18 cellular contexts compared by ENCODE assay signal in genomic region chr3:136844726-136845125, GRCh38. TPM values are rescaled to one million over a fixed set of nuclear protein-coding genes. Genes with fewer than 3 reads are reported as not detected.
DNase-seq lines count a peak whose midpoint lies in the region; ATAC-seq and TF ChIP-seq lines count a peak whose summit lies in the region.
"Had no signal": no experiment of that assay in that cellular context is flagged by ENCODE, and none has a peak within 500 bp of the region (broad histone marks: within the 10 kb centered on the region; RNA-seq: fewer than 3 reads in every experiment).

No MANE protein-coding gene starts in this region.

- ATAC-seq in HG03469 (IDR thresholded peaks at IDR 0.05; ENCODE audit: unreplicated experiment): no peak
- ATAC-seq: A549 had no signal

- H3K9me3 ChIP-seq in A673 (ENCODE audit: low read depth, low read length, poor library complexity, severe bottlenecking) (no peaks in the 10 kb centered on the region), vagina (no peaks in the 10 kb centered on the region)
- H3K9me3 ChIP-seq: A549 had no signal

- H3K4me1 ChIP-seq in A673 (ENCODE audit: insufficient read depth, low read length, poor library complexity, severe bottlenecking): peaks cover 29% of the 10 kb centered on the region
- peaks cover 5% of the 10 kb centered on the region for H3K4me1 ChIP-seq in vagina

- no peaks in the 10 kb centered on the region for H3K27me3 ChIP-seq in A673 (replicated peaks; ENCODE audit: insufficient read depth, low read depth, low read length, poor library complexity)
- no peaks in the 10 kb centered on the region for H3K27me3 ChIP-seq in vagina

- TF ChIP-seq POLR2A in vagina (IDR thresholded peaks at IDR 0.05): no peak

- H3K4me3 Mint-ChIP-seq in HFFc6: no peak overlapping the region
- no peak overlapping the region for H3K4me3 Mint-ChIP-seq in endothelial cell (ENCODE audit: unreplicated experiment)
- H3K4me3 Mint-ChIP-seq: CD4-positive, alpha-beta memory T cell had no signal

- H3K4me1 Mint-ChIP-seq in HFFc6 (ENCODE audit: low read depth) (peaks cover 28% of the 10 kb centered on the region), endothelial cell (ENCODE audit: unreplicated experiment) (peaks cover 20% of the 10 kb centered on the region)

- peaks cover 22% of the 10 kb centered on the region for H3K36me3 Mint-ChIP-seq in HFFc6 (ENCODE audit: low read depth)
- H3K36me3 Mint-ChIP-seq in endothelial cell (ENCODE audit: low read depth, unreplicated experiment): peaks cover 17% of the 10 kb centered on the region

- H3K9me3 Mint-ChIP-seq in HFFc6: no peaks in the 10 kb centered on the region
- H3K9me3 Mint-ChIP-seq in endothelial cell (ENCODE audit: unreplicated experiment): no peaks in the 10 kb centered on the region
- H3K9me3 Mint-ChIP-seq: CD4-positive, alpha-beta memory T cell had no signal

- peak overlapping the region; percentile 48 for H3K27ac ChIP-seq in A673 (ENCODE audit: low read depth, low read length, poor library complexity, severe bottlenecking)
- H3K27ac ChIP-seq in vagina: no peak overlapping the region
- H3K27ac ChIP-seq: A549, GM23248 had no signal

- no TSS peak for BruUV-seq in A673 (replicated peaks; lab: Mats Ljungman, UMichigan)

- no peak overlapping the region for H3K4me3 ChIP-seq in A673 (ENCODE audit: low read depth, low read length, poor library complexity, severe bottlenecking)
- H3K4me3 ChIP-seq in vagina: no peak overlapping the region
- H3K4me3 ChIP-seq: A549, GM23248 had no signal

- POLR2A ChIA-PET in A673 (lab: Charles Lee; ENCODE audit: low non-redundant PET): no interaction called here

- H3K36me3 ChIP-seq in A673 (ENCODE audit: insufficient read depth, low read length, poor library complexity, severe bottlenecking): no peaks in the 10 kb centered on the region
- no peaks in the 10 kb centered on the region for H3K36me3 ChIP-seq in vagina

- H3K27ac Mint-ChIP-seq in HFFc6 (peak overlapping the region; percentile 8; the same call in 1 of the 2 replicates), endothelial cell (ENCODE audit: unreplicated experiment) (peak overlapping the region; percentile 68)
- H3K27ac Mint-ChIP-seq: CD4-positive, alpha-beta memory T cell had no signal

- intact Hi-C loops in A673 (cut with micrococcal nuclease; ENCODE audit: unreplicated experiment): no loop called here
- intact Hi-C loops in vagina (cut with DNase I): no loop called here

- TF ChIP-seq CTCF in A673 (conservative IDR thresholded peaks at IDR 0.05; ENCODE audit: low read depth, low read length) (no peak), HFFc6 (IDR thresholded peaks at IDR 0.05) (no peak), endothelial cell (IDR thresholded peaks at IDR 0.05; ENCODE audit: unreplicated experiment) (no peak), vagina (IDR thresholded peaks at IDR 0.05) (no peak)

- CTCF ChIA-PET in A673 (lab: Charles Lee): interaction anchor here (0.6 kb wide), 1 partner anchor 629 kb away, joined by 4 read pairs; no protein-coding TSS in a partner anchor

- DNase-seq in A673 (ENCODE audit: low spot score) (no peak), HFFc6 (no peak), endothelial cell (ENCODE audit: low spot score) (no peak), lung microvascular endothelial cell (ENCODE audit: low read depth in 2 of 2) (peak; percentile 30 to 32), vagina (ENCODE audit: extremely low spot score in 2 of 2) (no peak)
- no peak for DNase-seq in activated CD4-positive, alpha-beta T cell treated with anti-CD3 and anti-CD28 coated beads for 1 hour
- DNase-seq: 8988T; C1 segment of cervical spinal cord; Calu3; CD4-positive, alpha-beta memory T cell; COR-L47; DMS53; DMS79 treated with DMSO at 0.1 percent for 48 hours; GM23248; H7; HCEC 1CT had no signal

- H3K27me3 Mint-ChIP-seq in HFFc6 (ENCODE audit: insufficient read depth) (no peaks in the 10 kb centered on the region), endothelial cell (ENCODE audit: unreplicated experiment) (peaks cover 3% of the 10 kb centered on the region)
- H3K27me3 Mint-ChIP-seq: CD4-positive, alpha-beta memory T cell had no signal

RNA-seq across cellular contexts. Expression of gene NCK1, which starts 17.3 kb away (rescaled TPM):
- total RNA-seq in A673 (2021) (43.7 and 50.2 TPM in 2 replicates), endothelial cell (ENCODE audit: unreplicated experiment) (53.9 TPM), lung microvascular endothelial cell (45.5 and 108 TPM in 2 replicates), vagina (45.7 TPM)
- total RNA-seq in HFFc6 (2021; fragmentation: NEBNext Ultra II Directional; extraction: Animal tissue kit (Norgen Biotek cat#: 25700)): 10 to 100 TPM; 37.3 to 48.3 (median 40.8) TPM

RNA-seq across cellular contexts. Expression of gene SLC35G2, which starts 25.8 kb away (rescaled TPM):
- total RNA-seq in A673 (2021) (25.0 and 26.4 TPM in 2 replicates), endothelial cell (ENCODE audit: unreplicated experiment) (8.2 TPM), lung microvascular endothelial cell (14.6 and 24.2 TPM in 2 replicates), vagina (9.3 TPM)
- total RNA-seq in HFFc6 (2021; fragmentation: NEBNext Ultra II Directional; extraction: Animal tissue kit (Norgen Biotek cat#: 25700)): 10 to 100 TPM; 19.4 to 23.9 (median 22.1) TPM

Comparison
In these comparisons a context has a peak if more than half of its experiments do, and no peak if none do; other contexts are left out.
1. DNase-seq: peak in lung microvascular endothelial cell (2 of 2); none in A673 (single experiment), HFFc6 (single experiment), endothelial cell (single experiment), activated CD4-positive, alpha-beta T cell treated with anti-CD3 and anti-CD28 coated beads for 1 hour (single experiment) and vagina (0 of 2).